In the genomic region with DNA sequence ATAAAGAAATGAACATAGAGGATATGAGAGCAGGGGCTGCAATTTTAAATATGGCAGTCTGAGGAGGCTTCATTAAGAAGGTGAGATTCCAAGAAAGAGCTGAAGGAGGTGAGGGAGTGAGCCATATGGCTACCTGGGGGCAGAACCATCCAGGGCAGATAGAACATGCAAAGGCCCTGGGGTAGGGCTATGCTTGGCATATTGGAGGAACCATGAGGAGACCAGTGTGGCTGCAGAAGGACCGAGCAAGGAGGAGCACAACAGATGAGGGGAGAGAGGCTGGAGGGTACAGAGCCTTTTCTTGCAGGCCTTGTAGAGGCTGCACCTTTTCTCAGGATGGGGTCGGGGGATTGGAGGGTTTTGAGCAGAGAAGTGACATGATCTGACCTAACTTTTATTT, we compare ENCODE assay signal across 28 cellular contexts.
"Had no signal": no experiment of that assay in that cellular context is flagged by ENCODE, and none has a peak within 500 bp of the region (broad histone marks: within the 10 kb centered on the region; RNA-seq: fewer than 3 reads in every experiment).

No MANE protein-coding gene starts in this region.

- H3K4me1 ChIP-seq: colonic mucosa, esophagus muscularis mucosa, esophagus squamous epithelium, foreskin keratinocyte, gastrocnemius medialis, gastroesophageal sphincter had no signal

- ATAC-seq: effector memory CD8-positive, alpha-beta T cell; esophagus mucosa; foreskin keratinocyte; gastrocnemius medialis; gastroesophageal sphincter; heart left ventricle; heart right ventricle had no signal

- H3K4me3 ChIP-seq: colonic mucosa, coronary artery, dorsolateral prefrontal cortex, esophagus muscularis mucosa, esophagus squamous epithelium, gastrocnemius medialis, gastroesophageal sphincter, heart left ventricle, heart right ventricle had no signal

- DNase-seq: colonic mucosa; cortex of kidney; dermis blood vessel endothelial cell; dorsolateral prefrontal cortex; effector CD4-positive, alpha-beta T cell; effector CD8-positive, alpha-beta T cell; effector memory CD4-positive, alpha-beta T cell; effector memory CD8-positive, alpha-beta T cell; endodermal cell; erythroblast; esophagus squamous epithelium; foreskin fibroblast; foreskin keratinocyte; foreskin melanocyte; gastrocnemius medialis; glutamatergic neuron; head of caudate nucleus; heart left ventricle; heart right ventricle had no signal

- H3K36me3 ChIP-seq: colonic mucosa, esophagus muscularis mucosa, esophagus squamous epithelium, gastrocnemius medialis, gastroesophageal sphincter, heart left ventricle, heart right ventricle had no signal

- H3K27ac ChIP-seq: colonic mucosa, coronary artery, dorsolateral prefrontal cortex, epithelial cell of prostate, esophagus muscularis mucosa, esophagus squamous epithelium, foreskin keratinocyte, gastrocnemius medialis, gastroesophageal sphincter, heart left ventricle, heart right ventricle had no signal

- H3K27me3 ChIP-seq: colonic mucosa, esophagus muscularis mucosa, gastrocnemius medialis, gastroesophageal sphincter had no signal

- FAIRE-seq: colon, endometrium, endothelial cell of umbilical vein, frontal cortex had no signal

- H3K9me3 ChIP-seq: colonic mucosa, esophagus muscularis mucosa, esophagus squamous epithelium, gastrocnemius medialis, gastroesophageal sphincter, heart left ventricle, heart right ventricle had no signal
